In the genomic region with DNA sequence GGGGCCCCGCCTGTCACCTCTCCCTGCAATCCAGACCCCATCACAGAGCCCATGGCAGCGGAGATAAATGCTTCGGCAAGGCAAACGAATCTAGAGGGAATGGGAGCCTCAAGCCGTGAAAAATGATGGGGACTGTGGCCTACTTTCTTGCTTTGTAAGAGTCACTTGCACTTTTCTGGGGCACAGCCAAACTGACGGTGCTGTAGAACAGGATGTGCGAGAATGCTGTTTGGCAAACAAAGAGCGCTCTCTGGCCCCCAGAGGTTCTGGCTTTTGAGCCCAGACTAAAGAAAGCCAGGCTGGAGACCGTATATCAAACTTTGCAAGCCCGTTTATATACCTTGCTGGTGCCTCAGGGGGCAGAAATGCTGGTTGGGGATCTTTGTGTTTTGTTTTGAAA, we compare ENCODE assay signal across 9 cellular contexts.
A peak's percentile ranks its signal among the peaks of the same experiment; 100 is the strongest.
DNase-seq lines count a peak whose midpoint lies in the region; ATAC-seq and TF ChIP-seq lines count a peak whose summit lies in the region.
"Had no signal": no experiment of that assay in that cellular context is flagged by ENCODE, and none has a peak within 500 bp of the region (broad histone marks: within the 10 kb centered on the region; RNA-seq: fewer than 3 reads in every experiment).

No MANE protein-coding gene starts in this region.

- no peak overlapping the region for H3K4me3 ChIP-seq in colonic mucosa
- H3K4me3 ChIP-seq: smooth muscle cell had no signal

- H3K9ac ChIP-seq in colonic mucosa (ENCODE audit: low read depth in 2 of 2, low read length in 2 of 2), result peak overlapping the region in 1 of 2 donors; percentile 2

- TF ChIP-seq CTCF in C4-2B (conservative IDR thresholded peaks at IDR 0.05), result no peak
- TF ChIP-seq CTCF in colonic mucosa (IDR thresholded peaks at IDR 0.05), result no peak

- peak; percentile 64 for DNase-seq in colonic mucosa
- DNase-seq in iris pigment epithelial cell (ENCODE audit: low read depth), result peak; percentile 39
- DNase-seq in sciatic nerve (ENCODE audit: low spot score), result peak; percentile 76
- DNase-seq in DMS53 treated with DMSO at 0.1 percent for 48 hours (lab: John Stamatoyannopoulos, UW; ENCODE audit: unreplicated experiment), result no peak
- DNase-seq in DMS153 treated with DMSO at 0.1 percent for 48 hours (lab: John Stamatoyannopoulos, UW; ENCODE audit: unreplicated experiment), result no peak

- ATAC-seq in sciatic nerve, result peak; percentile 36
- no peak for ATAC-seq in GM19328 (IDR thresholded peaks at IDR 0.05; ENCODE audit: unreplicated experiment)
- no peak for ATAC-seq in GM21786 (IDR thresholded peaks at IDR 0.05; ENCODE audit: unreplicated experiment)

- H3K36me3 ChIP-seq in colonic mucosa, result no peaks in the 10 kb centered on the region

- intact Hi-C loops in colonic mucosa (cut with DNase I) (no loop called here), sciatic nerve (cut with DNase I) (no loop called here)

- H3K4me1 ChIP-seq in colonic mucosa, result peaks cover 8% of the 10 kb centered on the region

- no peaks in the 10 kb centered on the region for H3K27me3 ChIP-seq in colonic mucosa

- no peaks in the 10 kb centered on the region for H3K9me3 ChIP-seq in colonic mucosa

- H3K27ac ChIP-seq in C4-2B, result peak overlapping the region; percentile 63
- no peak overlapping the region for H3K27ac ChIP-seq in colonic mucosa

Comparison
In these comparisons a context has a peak if more than half of its experiments do, and no peak if none do; other contexts are left out.
1. DNase-seq: peak in colonic mucosa (single experiment), iris pigment epithelial cell (single experiment) and sciatic nerve (single experiment); none in DMS53 treated with DMSO at 0.1 percent for 48 hours (single experiment) and DMS153 treated with DMSO at 0.1 percent for 48 hours (single experiment).